Comparison of ENCODE assay signal across 27 cellular contexts in genomic region chr4:187071896-187072295, GRCh38.
DNase-seq lines count a peak whose midpoint lies in the region; ATAC-seq and TF ChIP-seq lines count a peak whose summit lies in the region.
"Had no signal": no experiment of that assay in that cellular context is flagged by ENCODE, and none has a peak within 500 bp of the region (broad histone marks: within the 10 kb centered on the region; RNA-seq: fewer than 3 reads in every experiment).

No MANE protein-coding gene starts in this region.

- H3K9me3 ChIP-seq in SK-N-SH (no peaks in the 10 kb centered on the region), testis (no peaks in the 10 kb centered on the region)
- H3K9me3 ChIP-seq: ascending aorta, ovary had no signal

- no peaks in the 10 kb centered on the region for H3K36me3 ChIP-seq in SK-N-SH (replicated peaks in 1 of 2; ENCODE audit: control insufficient read depth in 1 of 2, insufficient read depth in 2 of 2, low read length in 1 of 2)
- H3K36me3 ChIP-seq in testis (ENCODE audit: low read depth, missing control alignments), result no peaks in the 10 kb centered on the region
- H3K36me3 ChIP-seq: ascending aorta, cardiac muscle cell, ovary had no signal

- no peak for TF ChIP-seq EP300 in SK-N-SH (IDR thresholded peaks at IDR 0.05; ENCODE audit: borderline replicate concordance in 1 of 2, low read depth in 1 of 2, low read length in 1 of 2)

- ATAC-seq in SK-N-SH treated with all-trans-retinoic acid at 6 μM for 48 hours, result no peak
- ATAC-seq in HG02852 (IDR thresholded peaks at IDR 0.05; ENCODE audit: unreplicated experiment), result no peak
- ATAC-seq: natural killer cell treated with Interleukin-12 subunit alpha and Interleukin-12 subunit beta and Interleukin-15 and Interleukin-18, amount 100 ng/mL, for 72 hours; T-cell had no signal

- H3K4me2 ChIP-seq in SK-N-SH, result no peak overlapping the region

- TF ChIP-seq RAD21 in SK-N-SH (IDR thresholded peaks at IDR 0.05; ENCODE audit: low read length), result no peak

- peak; percentile 28 for DNase-seq in SK-N-SH
- DNase-seq in SHP77 treated with DMSO at 0.1 percent for 48 hours (lab: John Stamatoyannopoulos, UW), result peak; percentile 46
- peak; percentile 60 for DNase-seq in left kidney (ENCODE audit: low read depth, low spot score)
- DNase-seq in testis, result peak; percentile 63
- no peak for DNase-seq in activated gamma-delta T cell (lab: John Stamatoyannopoulos, UW)
- DNase-seq in activated CD4-positive, alpha-beta T cell treated with anti-CD3 and anti-CD28 coated beads for 1 hour, result no peak
- DNase-seq: activated CD4-positive, alpha-beta T cell treated with anti-CD3 and anti-CD28 coated beads, Interleukin-2, amount 50 U/mL, for 1 hour; activated gamma-delta T cell treated with Interleukin-2 at 50 U/mL for 16 hours; activated naive CD8-positive, alpha-beta T cell treated with anti-CD3 and anti-CD28 coated beads, Interleukin-2, amount 10 ng/mL, durations not matched to agents 7 days and 5 days; activated T-cell treated with anti-CD3 and anti-CD28 coated beads, Interleukin-2, amount 50 U/mL, for 1 hour; effector CD8-positive, alpha-beta T cell; GM23248; NCI-H1694; NCI-H510A treated with DMSO at 0.1 percent for 48 hours; ovary; SIG-M5; stimulated activated CD4-positive, alpha-beta T cell treated with anti-CD3 and anti-CD28 coated beads, Interleukin-1b, Interleukin-23, amount 100 ng/mL, for 48 hours; stimulated activated naive CD4-positive, alpha-beta T cell treated with Interleukin-2 at 50 U/mL for 16 hours; T-cell had no signal

- TF ChIP-seq POLR2A in testis (IDR thresholded peaks at IDR 0.05), result no peak

- intact Hi-C loops in testis (cut with DNase I; ENCODE audit: low total_unique reads), result no loop called here

- no peaks in the 10 kb centered on the region for H3F3A ChIP-seq in SK-N-SH (replicated peaks; ENCODE audit: insufficient read depth)

- no peak for TF ChIP-seq CTCF in SK-N-SH (IDR thresholded peaks at IDR 0.05)
- TF ChIP-seq CTCF in testis (IDR thresholded peaks at IDR 0.05), result no peak

- no peak overlapping the region for H3K27ac ChIP-seq in SK-N-SH (ENCODE audit: low read depth in 2 of 2, low read length in 1 of 2)
- H3K27ac ChIP-seq in testis, result no peak overlapping the region
- H3K27ac ChIP-seq: 22Rv1, ascending aorta, cardiac muscle cell, coronary artery, epithelial cell of prostate, GM23248, ovary had no signal

- H3K9ac ChIP-seq in SK-N-SH, result no peak overlapping the region
- H3K9ac ChIP-seq: GM23248 had no signal

- H4K20me1 ChIP-seq in SK-N-SH (ENCODE audit: insufficient read depth), result no peaks in the 10 kb centered on the region

- no peaks in the 10 kb centered on the region for H3K9me2 ChIP-seq in SK-N-SH

- POLR2A ChIA-PET in SK-N-SH (lab: Yijun Ruan, JAX), result interaction anchor here (0.5 kb wide), 1 partner anchor 1256 kb away, joined by 3 read pairs; no protein-coding TSS in a partner anchor

- 23% methylated on average over 6 of the region's 6 CpGs for WGBS in SK-N-SH (ENCODE audit: low lambda C conversion rate)
- 26 to 39% methylated on average over 6 of the region's 6 CpGs for WGBS in testis, 2 donors

- CTCF ChIA-PET in SK-N-SH (lab: Yijun Ruan, JAX), result interaction anchor here (1.0 kb wide), 1 partner anchor 16 kb away, joined by 3 read pairs; no protein-coding TSS in a partner anchor

- H3K4me1 ChIP-seq in SK-N-SH (ENCODE audit: control insufficient read depth in 1 of 2, insufficient read depth in 2 of 2, low read depth in 1 of 2, low read length in 1 of 2) (no peaks in the 10 kb centered on the region; a peak in 1 of 4 replicates), testis (peaks cover 7% of the 10 kb centered on the region)
- H3K4me1 ChIP-seq: ascending aorta had no signal

- H3K27me3 ChIP-seq in SK-N-SH (ENCODE audit: insufficient read depth) (no peaks in the 10 kb centered on the region), testis (no peaks in the 10 kb centered on the region)
- H3K27me3 ChIP-seq: ascending aorta, cardiac muscle cell, ovary had no signal

- no peaks in the 10 kb centered on the region for H3K79me2 ChIP-seq in SK-N-SH (ENCODE audit: insufficient read depth)

- H2AFZ ChIP-seq in SK-N-SH (ENCODE audit: low read depth), result no peak overlapping the region
- H2AFZ ChIP-seq: GM23248 had no signal

- H3K4me3 ChIP-seq in SK-N-SH (ENCODE audit: low read depth in 2 of 2, low read length in 1 of 2) (no peak overlapping the region), testis (no peak overlapping the region)
- H3K4me3 ChIP-seq: ascending aorta, cardiac muscle cell, coronary artery, GM23248, ovary had no signal

TF ChIP-seq in SK-N-SH, 30 proteins besides CTCF, POLR2A, EP300 and RAD21:
- TF ChIP-seq IRF3 (IDR thresholded peaks at IDR 0.05; ENCODE audit: low read depth, low read length), result no peak
- no peak for TF ChIP-seq GABPA (IDR thresholded peaks at IDR 0.05; ENCODE audit: low read depth)
- TF ChIP-seq TCF12 (IDR thresholded peaks at IDR 0.05), result no peak
- TF ChIP-seq FOXM1 (IDR thresholded peaks at IDR 0.05; ENCODE audit: low read depth), result no peak
- TF ChIP-seq MAX (IDR thresholded peaks at IDR 0.05; ENCODE audit: low read depth), result no peak

TF ChIP-seq in SK-N-SH treated with all-trans-retinoic acid at 6 μM for 48 hours, 23 proteins besides CTCF, POLR2A, EP300 and RAD21:
- TF ChIP-seq BACH2 (CRISPR knock-in tag; IDR thresholded peaks at IDR 0.05; ENCODE audit: borderline replicate concordance) (no peak), ZC3H10 (CRISPR knock-in tag; IDR thresholded peaks at IDR 0.05) (no peak)
TF ChIP-seq in SK-N-SH treated with all-trans-retinoic acid at 6 μM for 48 hours: peak in this region for 0.

Comparison
In these comparisons a context has a peak if more than half of its experiments do, and no peak if none do; other contexts are left out.
1. DNase-seq: peak in SK-N-SH (single experiment), SHP77 treated with DMSO at 0.1 percent for 48 hours (single experiment), left kidney (single experiment) and testis (single experiment); none in activated gamma-delta T cell (single experiment) and activated CD4-positive, alpha-beta T cell treated with anti-CD3 and anti-CD28 coated beads for 1 hour (single experiment).